ENCODE assay signal across 10 cellular contexts in the genomic region with DNA sequence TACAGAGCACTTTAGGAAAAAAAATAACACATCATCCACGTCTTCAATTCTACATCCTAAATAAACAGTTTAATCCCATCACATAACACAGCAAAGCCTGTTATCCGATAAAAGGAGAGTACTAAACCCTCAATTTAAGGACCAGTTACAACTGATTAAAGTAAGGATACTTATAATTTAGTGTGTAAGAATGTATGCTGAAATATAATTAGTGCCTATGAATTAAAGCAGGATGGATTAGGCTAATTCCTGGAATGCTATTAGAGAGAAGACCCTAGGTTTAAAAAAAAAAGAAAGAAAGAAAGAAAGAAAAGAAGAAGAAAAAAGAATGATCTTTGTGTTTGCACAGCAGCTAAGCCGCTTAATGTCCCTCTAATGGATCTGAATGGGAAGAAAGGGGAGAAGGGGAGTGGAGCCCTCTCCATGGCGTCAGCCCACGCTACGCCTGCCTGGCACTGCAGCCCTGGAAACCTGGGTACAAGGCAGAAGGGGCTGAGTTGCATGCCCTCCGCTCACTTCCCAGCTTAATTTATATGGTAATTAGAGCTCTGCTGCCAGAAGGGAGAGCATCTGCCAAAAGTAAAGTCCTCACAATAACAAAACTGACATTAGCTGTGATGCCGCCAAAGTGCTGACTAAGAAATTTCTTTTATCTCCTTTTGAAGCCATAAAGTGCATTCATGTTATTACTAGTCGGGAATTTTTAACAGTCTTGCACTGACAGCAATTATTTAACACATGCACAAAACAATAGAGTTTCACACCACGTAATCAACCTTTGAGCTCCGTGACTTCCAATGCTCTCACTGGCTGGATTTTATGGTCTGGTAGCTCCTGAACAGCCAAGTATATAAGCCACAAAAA.
DNase-seq lines count a peak whose midpoint lies in the region; ATAC-seq and TF ChIP-seq lines count a peak whose summit lies in the region.
"Had no signal": no experiment of that assay in that cellular context is flagged by ENCODE, and none has a peak within 500 bp of the region (broad histone marks: within the 10 kb centered on the region; RNA-seq: fewer than 3 reads in every experiment).

No MANE protein-coding gene starts in this region.

- no TSS peak for BruUV-seq in MCF 10A (replicated peaks; lab: Mats Ljungman, UMichigan)

- no peak for TF ChIP-seq POLR2A in breast epithelium (IDR thresholded peaks at IDR 0.05)

- no peak for DNase-seq in breast epithelium (ENCODE audit: low spot score in 2 of 2)
- DNase-seq in MCF 10A (ENCODE audit: unreplicated experiment), result no peak
- DNase-seq in amygdala (lab: John Stamatoyannopoulos, UW), result peak in 42 of 56 donors; percentile 7 to 85 (median 38)
- DNase-seq in hypothalamus (lab: John Stamatoyannopoulos, UW), result peak in 39 of 51 donors; percentile 5 to 80 (median 40)
- peak in 34 of 49 donors; percentile 9 to 73 (median 36) for DNase-seq in substantia nigra (lab: John Stamatoyannopoulos, UW)
- no peak for DNase-seq in stimulated activated effector memory CD8-positive, alpha-beta T cell treated with anti-CD3 and anti-CD28 coated beads, Interleukin-12 subunit alpha, Interleukin-12 subunit beta, amount 100 ng/mL, for 72 hours (ENCODE audit: low spot score in 2 of 2)
- DNase-seq in aorta, result no peak
- DNase-seq in GM23248, result no peak
- DNase-seq: stimulated activated naive CD4-positive, alpha-beta T cell treated with Interleukin-2 at 50 U/mL for 16 hours had no signal

- no peaks in the 10 kb centered on the region for H3K36me3 Mint-ChIP-seq in MCF 10A (ENCODE audit: insufficient read depth, unreplicated experiment)
- H3K36me3 Mint-ChIP-seq in stimulated activated effector memory CD8-positive, alpha-beta T cell treated with anti-CD3 and anti-CD28 coated beads, Interleukin-12 subunit alpha, Interleukin-12 subunit beta, amount 100 ng/mL, for 72 hours, result no peaks in the 10 kb centered on the region

- H3K27me3 ChIP-seq in breast epithelium (no peaks in the 10 kb centered on the region), aorta (ENCODE audit: control insufficient read depth in 1 of 2, insufficient read depth in 2 of 2, low read length in 1 of 2) (no peaks in the 10 kb centered on the region), GM23248 (replicated peaks; ENCODE audit: insufficient read depth) (no peaks in the 10 kb centered on the region)
- H3K27me3 ChIP-seq: SJSA1 had no signal

- no peak overlapping the region for H3K4me3 Mint-ChIP-seq in MCF 10A (ENCODE audit: unreplicated experiment)
- H3K4me3 Mint-ChIP-seq in stimulated activated effector memory CD8-positive, alpha-beta T cell treated with anti-CD3 and anti-CD28 coated beads, Interleukin-12 subunit alpha, Interleukin-12 subunit beta, amount 100 ng/mL, for 72 hours, result no peak overlapping the region

- H3K79me2 ChIP-seq in GM23248 (ENCODE audit: insufficient read depth), result no peaks in the 10 kb centered on the region

- no peaks in the 10 kb centered on the region for H4K20me1 ChIP-seq in GM23248 (ENCODE audit: insufficient read depth)

- in situ Hi-C loops in GM23248 (cut with MboI), result no loop called here

- no peak overlapping the region for H3K27ac Mint-ChIP-seq in MCF 10A (ENCODE audit: low read depth, unreplicated experiment)
- no peak overlapping the region for H3K27ac Mint-ChIP-seq in stimulated activated effector memory CD8-positive, alpha-beta T cell treated with anti-CD3 and anti-CD28 coated beads, Interleukin-12 subunit alpha, Interleukin-12 subunit beta, amount 100 ng/mL, for 72 hours

- H2AFZ ChIP-seq in GM23248, result no peak overlapping the region

- H3K27ac ChIP-seq in breast epithelium, result no peak overlapping the region
- no peak overlapping the region for H3K27ac ChIP-seq in substantia nigra (ENCODE audit: low read depth, low read length, poor library complexity, severe bottlenecking)
- H3K27ac ChIP-seq in aorta (ENCODE audit: low read depth in 1 of 2, low read length in 2 of 2), result no peak overlapping the region
- H3K27ac ChIP-seq in GM23248, result no peak overlapping the region
- H3K27ac ChIP-seq: SJSA1 had no signal

- CTCF ChIA-PET in MCF 10A (lab: Yijun Ruan, JAX), result interaction anchor here (0.6 to 1.8 kb wide), 5 partner anchors 10 to 654 kb away, joined by 3 to 18 read pairs (median 5); no protein-coding TSS in a partner anchor

- no peaks in the 10 kb centered on the region for H3K4me1 ChIP-seq in breast epithelium
- H3K4me1 ChIP-seq in aorta (ENCODE audit: control insufficient read depth in 1 of 2, insufficient read depth in 2 of 2, low read length in 2 of 2), result peaks cover 0 to 3% of the 10 kb centered on the region in 2 donors
- H3K4me1 ChIP-seq in GM23248 (ENCODE audit: insufficient read depth), result peaks cover 6% of the 10 kb centered on the region; the same call in 1 of the 2 replicates
- H3K4me1 ChIP-seq: SJSA1 had no signal

- H3K9me3 ChIP-seq in breast epithelium (no peaks in the 10 kb centered on the region), aorta (ENCODE audit: control insufficient read depth, low read length) (no peaks in the 10 kb centered on the region), GM23248 (ENCODE audit: low read depth) (no peaks in the 10 kb centered on the region)
- H3K9me3 ChIP-seq: SJSA1 had no signal

- no peaks in the 10 kb centered on the region for H3F3A ChIP-seq in GM23248 (ENCODE audit: insufficient read depth)

- TF ChIP-seq CTCF in breast epithelium (IDR thresholded peaks at IDR 0.05), result no peak
- TF ChIP-seq CTCF in MCF 10A (IDR thresholded peaks at IDR 0.05; ENCODE audit: unreplicated experiment), result no peak

- peaks cover 4% of the 10 kb centered on the region; the same call in 1 of the 2 replicates for H3K9me2 ChIP-seq in GM23248 (ENCODE audit: insufficient read depth)

- ATAC-seq in stimulated activated effector memory CD8-positive, alpha-beta T cell treated with anti-CD3 and anti-CD28 coated beads, Interleukin-12 subunit alpha, Interleukin-12 subunit beta, amount 100 ng/mL, for 72 hours, result no peak
- ATAC-seq in aorta (ENCODE audit: low FRiP score), result no peak

- no peaks in the 10 kb centered on the region for H3K4me1 Mint-ChIP-seq in MCF 10A (ENCODE audit: insufficient read depth, unreplicated experiment)
- no peaks in the 10 kb centered on the region for H3K4me1 Mint-ChIP-seq in stimulated activated effector memory CD8-positive, alpha-beta T cell treated with anti-CD3 and anti-CD28 coated beads, Interleukin-12 subunit alpha, Interleukin-12 subunit beta, amount 100 ng/mL, for 72 hours

- H3K9ac ChIP-seq in GM23248, result no peak overlapping the region

- H3K4me2 ChIP-seq in GM23248 (ENCODE audit: unreplicated experiment), result no peak overlapping the region

- POLR2A ChIA-PET in MCF 10A (lab: Yijun Ruan, JAX), result interaction anchor here (1.0 to 1.1 kb wide), 2 partner anchors 53 to 64 kb away, joined by 3 read pairs; no protein-coding TSS in a partner anchor

- H3K36me3 ChIP-seq in breast epithelium (no peaks in the 10 kb centered on the region), aorta (ENCODE audit: control insufficient read depth in 1 of 2, insufficient read depth in 2 of 2, low read length in 1 of 2) (no peaks in the 10 kb centered on the region), GM23248 (ENCODE audit: low read depth) (no peaks in the 10 kb centered on the region)
- H3K36me3 ChIP-seq: SJSA1 had no signal

- no peaks in the 10 kb centered on the region for H3K9me3 Mint-ChIP-seq in MCF 10A (ENCODE audit: unreplicated experiment)
- H3K9me3 Mint-ChIP-seq in stimulated activated effector memory CD8-positive, alpha-beta T cell treated with anti-CD3 and anti-CD28 coated beads, Interleukin-12 subunit alpha, Interleukin-12 subunit beta, amount 100 ng/mL, for 72 hours, result no peaks in the 10 kb centered on the region

- no peaks in the 10 kb centered on the region for H3K27me3 Mint-ChIP-seq in MCF 10A (ENCODE audit: insufficient read depth, unreplicated experiment)

- 60 to 73% methylated on average over 11 of the region's 11 CpGs for WGBS in aorta, 2 donors
- 59 to 62% methylated on average over 11 of the region's 11 CpGs for WGBS in GM23248 (ENCODE audit: low coverage in 1 of 2, low lambda C conversion rate in 2 of 2, missing lambda C conversion rate in 2 of 2), 2 experiments

- H3K4me3 ChIP-seq in breast epithelium (peak overlapping the region in 2 of 3 donors; percentile 15 to 46), aorta (ENCODE audit: low read length in 2 of 2) (no peak overlapping the region), GM23248 (no peak overlapping the region)
- H3K4me3 ChIP-seq: SJSA1 had no signal

- intact Hi-C loops in breast epithelium (cut with DNase I; ENCODE audit: low total_unique reads), result no loop called here
- intact Hi-C loops in MCF 10A (cut with micrococcal nuclease), result no loop called here
- intact Hi-C loops in aorta (cut with DNase I), result no loop called here

Comparison
In these comparisons a context has a peak if more than half of its experiments do, and no peak if none do; other contexts are left out.
1. DNase-seq: peak in amygdala (42 of 56), hypothalamus (39 of 51) and substantia nigra (34 of 49); none in breast epithelium (0 of 2), MCF 10A (single experiment), stimulated activated effector memory CD8-positive, alpha-beta T cell treated with anti-CD3 and anti-CD28 coated beads, Interleukin-12 subunit alpha, Interleukin-12 subunit beta, amount 100 ng/mL, for 72 hours (0 of 2), aorta (0 of 2) and GM23248 (single experiment).
2. H3K4me3 ChIP-seq: peak in breast epithelium (2 of 3); none in aorta (0 of 2) and GM23248 (single experiment).